9 cellular contexts compared by ENCODE assay signal in the genomic region with DNA sequence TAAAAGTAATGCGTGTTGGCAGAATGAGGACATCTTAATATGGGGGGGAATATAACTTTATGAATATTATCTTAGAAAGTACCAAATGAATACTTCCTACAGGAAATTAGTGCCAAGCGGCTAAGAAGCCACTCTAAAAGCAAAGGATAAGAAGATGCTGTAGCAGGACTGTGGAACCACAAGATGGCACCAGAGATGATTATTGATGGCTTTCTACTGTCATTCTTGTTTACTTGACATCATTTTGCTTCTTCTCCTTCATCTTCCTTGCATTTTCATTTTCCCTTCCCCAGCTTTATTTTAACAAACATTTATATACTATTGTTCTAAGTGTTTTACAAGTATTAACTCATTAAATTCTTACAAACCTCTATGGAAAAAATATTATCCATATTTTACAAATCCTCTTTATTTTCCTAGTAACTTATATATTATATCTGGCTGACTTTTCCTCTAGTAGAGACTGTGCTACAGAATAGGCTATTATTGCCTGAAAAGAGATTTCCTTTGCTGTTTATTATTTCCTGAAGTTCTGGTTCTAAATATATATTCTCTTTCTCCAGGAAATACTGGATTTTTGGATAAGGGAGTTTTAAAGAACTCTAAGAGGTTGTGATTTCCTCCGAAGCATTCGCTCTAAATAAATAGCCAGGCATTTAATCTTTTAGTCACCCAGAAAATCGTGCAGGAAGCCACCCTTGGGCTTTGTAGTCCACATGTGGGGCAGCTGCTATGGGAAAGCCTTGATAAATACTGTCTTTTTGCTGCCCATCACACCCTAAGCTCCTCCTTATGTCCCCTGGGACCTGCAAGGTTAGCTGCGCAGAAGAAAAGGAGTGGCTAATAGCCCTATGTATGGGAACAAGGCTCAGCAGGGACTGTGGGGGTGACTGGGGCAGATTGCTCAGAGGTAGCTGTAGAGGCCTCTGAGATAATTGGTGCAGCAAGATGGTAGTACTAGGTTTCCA. TPM values are rescaled to one million over a fixed set of nuclear protein-coding genes. Genes with fewer than 3 reads are reported as not detected.
DNase-seq lines count a peak whose midpoint lies in the region; ATAC-seq and TF ChIP-seq lines count a peak whose summit lies in the region.
"Had no signal": no experiment of that assay in that cellular context is flagged by ENCODE, and none has a peak within 500 bp of the region (broad histone marks: within the 10 kb centered on the region; RNA-seq: fewer than 3 reads in every experiment).

No MANE protein-coding gene starts in this region.

- ATAC-seq in left ventricle myocardium superior (no peak), GM21825 (IDR thresholded peaks at IDR 0.05; ENCODE audit: unreplicated experiment) (peak; percentile 65)

- no peak overlapping the region for H3K4me3 ChIP-seq in cardiac muscle cell

- DNase-seq in cardiac muscle cell (ENCODE audit: low read depth in 1 of 2, low spot score in 1 of 2) (peak; percentile 23 to 40), left ventricle myocardium superior (no peak), LHCN-M2 (ENCODE audit: low read depth) (peak; percentile 32), iPS DF 4.7 (ENCODE audit: extremely low read depth, low spot score) (peak; percentile 16)
- no peak for DNase-seq in effector CD4-positive, alpha-beta T cell
- DNase-seq in stimulated activated CD4-positive, alpha-beta T cell treated with anti-CD3 and anti-CD28 coated beads, Interleukin-4, amount 100 ng/mL, for 24 hours: no peak

- intact Hi-C loops in left ventricle myocardium superior (cut with micrococcal nuclease): no loop called here

- no peaks in the 10 kb centered on the region for H3K9me3 ChIP-seq in cardiac muscle cell (ENCODE audit: low read depth)

- H3K27me3 ChIP-seq in cardiac muscle cell: no peaks in the 10 kb centered on the region

- no peaks in the 10 kb centered on the region for H3K36me3 ChIP-seq in cardiac muscle cell

- no peaks in the 10 kb centered on the region for H3K4me1 ChIP-seq in cardiac muscle cell (ENCODE audit: low read depth)

- peak; percentile 59 for TF ChIP-seq CTCF in cardiac muscle cell (IDR thresholded peaks at IDR 0.05; ENCODE audit: low read depth, low read length)
- peak; percentile 85 for TF ChIP-seq CTCF in VCaP (conservative IDR thresholded peaks at IDR 0.05)

- H3K27ac ChIP-seq in cardiac muscle cell (no peak overlapping the region), VCaP (no peak overlapping the region)
- H3K27ac ChIP-seq: epithelial cell of prostate had no signal

RNA-seq across cellular contexts. Expression of gene PRG4, which starts 9.2 kb away (rescaled TPM):
- total RNA-seq in cardiac muscle cell: not detected in 2 replicates
- polyA plus RNA-seq in cardiac muscle cell: not detected in 2 replicates
- 10.5 TPM for total RNA-seq in left ventricle myocardium superior
- total RNA-seq in LHCN-M2 (2014; rRNA removed): 0.06 TPM in 1 of 2 replicates, not detected in the other
- polyA plus RNA-seq in LHCN-M2 (2012): not detected

Comparison
In these comparisons a context has a peak if more than half of its experiments do, and no peak if none do; other contexts are left out.
1. DNase-seq: peak in cardiac muscle cell (2 of 2), LHCN-M2 (single experiment) and iPS DF 4.7 (single experiment); none in left ventricle myocardium superior (single experiment), effector CD4-positive, alpha-beta T cell (single experiment) and stimulated activated CD4-positive, alpha-beta T cell treated with anti-CD3 and anti-CD28 coated beads, Interleukin-4, amount 100 ng/mL, for 24 hours (single experiment).
2. RNA of gene PRG4, which starts 9.2 kb away (total RNA-seq): 10.5 TPM in left ventricle myocardium superior (single experiment); 0.06 TPM in LHCN-M2 and not detected in cardiac muscle cell; every median in the first group is over 10 times any median in the second.